Comparison of ENCODE assay signal across 23 cellular contexts in the genomic region with DNA sequence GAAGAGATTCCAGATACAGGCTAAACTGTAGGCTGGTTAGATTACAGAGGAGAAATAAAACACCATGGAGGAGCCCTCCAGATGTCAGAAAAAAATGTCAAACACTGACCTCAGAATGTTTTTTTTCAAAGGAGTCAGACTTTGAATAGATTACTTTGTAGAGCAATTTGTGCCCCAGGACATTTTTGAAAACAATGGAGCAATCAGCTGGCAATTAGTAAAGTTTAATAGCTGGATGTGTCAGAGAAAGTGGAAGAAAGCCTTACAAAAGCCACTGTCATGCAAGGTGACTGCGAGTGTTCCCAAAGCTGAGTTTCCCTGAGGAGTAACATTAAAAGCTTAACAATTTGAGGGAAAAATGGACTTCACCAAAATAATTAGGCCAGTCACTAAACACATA.
"Had no signal": no experiment of that assay in that cellular context is flagged by ENCODE, and none has a peak within 500 bp of the region (broad histone marks: within the 10 kb centered on the region; RNA-seq: fewer than 3 reads in every experiment).

No MANE protein-coding gene starts in this region.

- H3K4me3 ChIP-seq: breast epithelium, coronary artery, ovary, prostate gland, thoracic aorta, vagina had no signal

- H3K9me3 ChIP-seq: breast epithelium, neutrophil, ovary, prostate gland, thoracic aorta, vagina had no signal

- H3K27me3 ChIP-seq: breast epithelium, neutrophil, ovary, vagina had no signal

- ATAC-seq: activated T-cell treated with anti-CD3 and anti-CD28 coated beads, Interleukin-2, amount 50 U/mL, for 4 hours; left ventricle myocardium superior; natural killer cell treated with Interleukin-12 subunit alpha and Interleukin-12 subunit beta and Interleukin-15 and Interleukin-18, amount 100 ng/mL, for 72 hours had no signal

- H3K4me3 Mint-ChIP-seq: activated naive CD8-positive, alpha-beta T cell; activated T-cell treated with anti-CD3 and anti-CD28 coated beads, Interleukin-2, amount 50 U/mL, for 4 hours; natural killer cell treated with Interleukin-12 subunit alpha and Interleukin-12 subunit beta and Interleukin-15 and Interleukin-18, amount 100 ng/mL, for 72 hours; T-helper 2 cell treated with Interferon-gamma antibody and Interleukin-4, amounts not matched to agents 5 μg/mL and 100 μg/mL, for 36 hours; type B pancreatic cell had no signal

- H3K36me3 Mint-ChIP-seq: activated naive CD8-positive, alpha-beta T cell; natural killer cell treated with Interleukin-12 subunit alpha and Interleukin-12 subunit beta and Interleukin-15 and Interleukin-18, amount 100 ng/mL, for 72 hours; type B pancreatic cell had no signal

- H3K27me3 Mint-ChIP-seq: activated naive CD8-positive, alpha-beta T cell; natural killer cell treated with Interleukin-12 subunit alpha and Interleukin-12 subunit beta and Interleukin-15 and Interleukin-18, amount 100 ng/mL, for 72 hours had no signal

- H3K4me1 ChIP-seq: breast epithelium, prostate gland, vagina had no signal

- H3K27ac ChIP-seq: breast epithelium, coronary artery, epithelial cell of prostate, neutrophil, ovary, prostate gland, thoracic aorta, vagina, WERI-Rb-1 had no signal

- DNase-seq: activated CD4-positive, alpha-beta T cell treated with anti-CD3 and anti-CD28 coated beads for 1 hour; activated CD8-positive, alpha-beta memory T cell treated with anti-CD3 and anti-CD28 coated beads for 24 hours; activated CD8-positive, alpha-beta memory T cell treated with anti-CD3 and anti-CD28 coated beads, Interleukin-2, amount 50 U/mL, for 48 hours; activated naive CD4-positive, alpha-beta T cell; activated T-cell treated with anti-CD3 and anti-CD28 coated beads, Interleukin-2, amount 50 U/mL, for 4 hours; cerebellar nuclear complex; left ventricle myocardium superior; ovary; stimulated activated CD4-positive, alpha-beta T cell treated with anti-CD3 and anti-CD28 coated beads, Interleukin-4, amount 100 ng/mL, for 24 hours; stimulated activated naive CD4-positive, alpha-beta T cell treated with Interleukin-2 at 50 U/mL for 16 hours; WERI-Rb-1 had no signal

- H3K27ac Mint-ChIP-seq: activated naive CD8-positive, alpha-beta T cell; activated T-helper 2 cell treated with anti-CD3 and anti-CD28 coated beads, Interferon-gamma antibody, Interleukin-2, Interleukin-4, amounts not matched to agents 10 μg/mL and 5 μg/mL and 100 μg/mL, durations not matched to agents 14 hours and 24 hours and 36 hours; natural killer cell treated with Interleukin-12 subunit alpha and Interleukin-12 subunit beta and Interleukin-15 and Interleukin-18, amount 100 ng/mL, for 72 hours; T-helper 2 cell treated with Interferon-gamma antibody and Interleukin-4, amounts not matched to agents 5 μg/mL and 100 μg/mL, for 36 hours; type B pancreatic cell had no signal

- H3K36me3 ChIP-seq: breast epithelium, neutrophil, ovary, prostate gland, thoracic aorta, vagina, WERI-Rb-1 had no signal
